22 cellular contexts compared by ENCODE assay signal in genomic region chr17:3813171-3813570, GRCh38.
"Had no signal": no experiment of that assay in that cellular context is flagged by ENCODE, and none has a peak within 500 bp of the region (broad histone marks: within the 10 kb centered on the region; RNA-seq: fewer than 3 reads in every experiment).

No MANE protein-coding gene starts in this region.

- H3K27ac Mint-ChIP-seq: dendritic cell treated with granulocyte-macrophage colony-stimulating factor and Interleukin-4, amounts not matched to agents 40 ng/mL and 50 ng/mL, for 4 days; immature natural killer cell; memory B cell; naive B cell; stimulated activated effector memory CD8-positive, alpha-beta T cell treated with anti-CD3 and anti-CD28 coated beads, Interleukin-12 subunit alpha, Interleukin-12 subunit beta, amount 100 ng/mL, for 72 hours; stimulated activated naive CD8-positive, alpha-beta T cell treated with anti-CD3 and anti-CD28 coated beads, Interleukin-15, Interleukin-2, amounts not matched to agents 100 ng/mL and 50 ng/mL, for 24 hours had no signal

- H3K4me1 ChIP-seq: esophagus squamous epithelium, left ventricle myocardium inferior, lower lobe of right lung, tibial nerve, upper lobe of right lung, vagina had no signal

- H3K9me3 Mint-ChIP-seq: dendritic cell treated with granulocyte-macrophage colony-stimulating factor and Interleukin-4, amounts not matched to agents 40 ng/mL and 50 ng/mL, for 4 days; effector memory CD8-positive, alpha-beta T cell; immature natural killer cell; memory B cell; naive B cell; nephron progenitor cell; stimulated activated effector memory CD8-positive, alpha-beta T cell treated with anti-CD3 and anti-CD28 coated beads, Interleukin-12 subunit alpha, Interleukin-12 subunit beta, amount 100 ng/mL, for 72 hours; stimulated activated naive CD8-positive, alpha-beta T cell treated with anti-CD3 and anti-CD28 coated beads, Interleukin-15, Interleukin-2, amounts not matched to agents 100 ng/mL and 50 ng/mL, for 24 hours had no signal

- H3K4me3 Mint-ChIP-seq: dendritic cell treated with granulocyte-macrophage colony-stimulating factor and Interleukin-4, amounts not matched to agents 40 ng/mL and 50 ng/mL, for 4 days; effector memory CD8-positive, alpha-beta T cell; immature natural killer cell; memory B cell; nephron progenitor cell; stimulated activated effector memory CD8-positive, alpha-beta T cell treated with anti-CD3 and anti-CD28 coated beads, Interleukin-12 subunit alpha, Interleukin-12 subunit beta, amount 100 ng/mL, for 72 hours; stimulated activated naive CD8-positive, alpha-beta T cell treated with anti-CD3 and anti-CD28 coated beads, Interleukin-15, Interleukin-2, amounts not matched to agents 100 ng/mL and 50 ng/mL, for 24 hours had no signal

- DNase-seq: effector memory CD8-positive, alpha-beta T cell; esophagus squamous epithelium; foreskin fibroblast; immature natural killer cell; kidney; left cardiac atrium; left ventricle myocardium inferior; lower lobe of right lung; midbrain; naive B cell; nephron progenitor cell; small intestine; stimulated activated CD4-positive, alpha-beta T cell treated with anti-CD3 and anti-CD28 coated beads, Interleukin-12 subunit alpha, Interleukin-12 subunit beta, amount 100 ng/mL, for 4 hours; upper lobe of right lung had no signal

- H3K4me1 Mint-ChIP-seq: immature natural killer cell had no signal

- H3K27me3 ChIP-seq: esophagus squamous epithelium, testis, tibial nerve, upper lobe of right lung, vagina had no signal

- FAIRE-seq: kidney, small intestine had no signal

- H3K9me3 ChIP-seq: esophagus squamous epithelium, left ventricle myocardium inferior, lower lobe of right lung, testis, tibial nerve, upper lobe of right lung, vagina had no signal

- ATAC-seq: effector memory CD8-positive, alpha-beta T cell; lower lobe of right lung; sciatic nerve; stimulated activated effector memory CD8-positive, alpha-beta T cell treated with anti-CD3 and anti-CD28 coated beads, Interleukin-12 subunit alpha, Interleukin-12 subunit beta, amount 100 ng/mL, for 72 hours had no signal

- H3K27me3 Mint-ChIP-seq: dendritic cell treated with granulocyte-macrophage colony-stimulating factor and Interleukin-4, amounts not matched to agents 40 ng/mL and 50 ng/mL, for 4 days; effector memory CD8-positive, alpha-beta T cell; memory B cell; naive B cell; stimulated activated naive CD8-positive, alpha-beta T cell treated with anti-CD3 and anti-CD28 coated beads, Interleukin-15, Interleukin-2, amounts not matched to agents 100 ng/mL and 50 ng/mL, for 24 hours had no signal

- H3K4me3 ChIP-seq: esophagus squamous epithelium, left ventricle myocardium inferior, lower lobe of right lung, testis, tibial nerve, upper lobe of right lung, vagina had no signal

- H3K27ac ChIP-seq: esophagus squamous epithelium, left ventricle myocardium inferior, lower lobe of right lung, testis, tibial nerve, upper lobe of right lung, vagina had no signal
